In genomic region chr3:197541756-197542539, GRCh38 we compare ENCODE assay signal across 9 cellular contexts. TPM values are rescaled to one million over a fixed set of nuclear protein-coding genes. Genes with fewer than 3 reads are reported as not detected.
DNase-seq lines count a peak whose midpoint lies in the region; TF ChIP-seq lines count a peak whose summit lies in the region.
"Had no signal": no experiment of that assay in that cellular context is flagged by ENCODE, and none has a peak within 500 bp of the region (broad histone marks: within the 10 kb centered on the region; RNA-seq: fewer than 3 reads in every experiment).

No MANE protein-coding gene starts in this region.

- H3K4me1 ChIP-seq in SJSA1 (replicated peaks) (no peaks in the 10 kb centered on the region), ovary (ENCODE audit: insufficient read depth) (no peaks in the 10 kb centered on the region), HAP-1 (no peaks in the 10 kb centered on the region), Caco-2 (peaks cover 17% of the 10 kb centered on the region)

- BruUV-seq in Caco-2 (replicated peaks; lab: Mats Ljungman, UMichigan), result no TSS peak

- H3K9me3 Mint-ChIP-seq in Caco-2 (ENCODE audit: unreplicated experiment), result no peaks in the 10 kb centered on the region
- H3K9me3 Mint-ChIP-seq: activated CD4-positive, alpha-beta memory T cell treated with anti-CD3 and anti-CD28 coated beads for 36 hours had no signal

- H3K4me3 Mint-ChIP-seq in Caco-2 (ENCODE audit: unreplicated experiment), result no peak overlapping the region
- H3K4me3 Mint-ChIP-seq: activated CD4-positive, alpha-beta memory T cell treated with anti-CD3 and anti-CD28 coated beads for 36 hours had no signal

- no peak for TF ChIP-seq EP300 in ovary (IDR thresholded peaks at IDR 0.05)

- H3K27ac Mint-ChIP-seq in Caco-2 (ENCODE audit: unreplicated experiment), result no peak overlapping the region
- H3K27ac Mint-ChIP-seq: activated CD4-positive, alpha-beta memory T cell treated with anti-CD3 and anti-CD28 coated beads for 36 hours had no signal

- intact Hi-C loops in ovary (cut with DNase I), result loop anchor here in 1 of 4 donors (5.0 kb wide), 1 partner anchor 1970 kb away; no protein-coding TSS in a partner anchor
- intact Hi-C loops in Caco-2 (cut with micrococcal nuclease; ENCODE audit: unreplicated experiment), result no loop called here

- TF ChIP-seq CTCF in ovary (IDR thresholded peaks at IDR 0.05), result no peak
- no peak for TF ChIP-seq CTCF in Caco-2 (IDR thresholded peaks at IDR 0.05; ENCODE audit: insufficient read depth in 1 of 2, low read depth in 1 of 2, low read length in 1 of 2, severe bottlenecking in 1 of 2, unreplicated experiment in 1 of 2)

- H3K4me3 ChIP-seq in SJSA1 (no peak overlapping the region), ovary (no peak overlapping the region), HAP-1 (no peak overlapping the region), Caco-2 (ENCODE audit: low read depth, low read length) (no peak overlapping the region)

- no peaks in the 10 kb centered on the region for H3K9me3 ChIP-seq in SJSA1 (replicated peaks)
- no peaks in the 10 kb centered on the region for H3K9me3 ChIP-seq in ovary
- no peaks in the 10 kb centered on the region for H3K9me3 ChIP-seq in HAP-1
- H3K9me3 ChIP-seq in Caco-2, result no peaks in the 10 kb centered on the region

- in situ Hi-C loops in G401 (cut with HindIII; ENCODE audit: low sequenced_read_pairs) (no loop called here), HAP-1 (cut with MboI; ENCODE audit: low sequenced_read_pairs) (no loop called here)

- H3K27ac ChIP-seq in SJSA1, result no peak overlapping the region
- H3K27ac ChIP-seq in ovary, result no peak overlapping the region

- DNase-seq in G401 (ENCODE audit: low spot score) (peak; percentile 78), SJSA1 (ENCODE audit: low read depth in 1 of 2, low spot score in 2 of 2) (peak; percentile 22 to 59), globus pallidus (ENCODE audit: low spot score) (peak; percentile 52), ovary (peak in 4 of 5 donors; percentile 46 to 72 (median 51)), NCI-H146 treated with DMSO at 0.1 percent for 48 hours (lab: John Stamatoyannopoulos, UW; ENCODE audit: unreplicated experiment) (no peak), HAP-1 (ENCODE audit: low spot score in 2 of 2) (no peak), Caco-2 (no peak), NCI-H774 (lab: John Stamatoyannopoulos, UW) (no peak)
- DNase-seq: activated CD4-positive, alpha-beta memory T cell treated with anti-CD3 and anti-CD28 coated beads for 36 hours had no signal

- H3K36me3 Mint-ChIP-seq in Caco-2 (ENCODE audit: insufficient read depth, unreplicated experiment), result peaks cover 13% of the 10 kb centered on the region

- CTCF ChIA-PET in Caco-2 (lab: Charles Lee), result interaction anchor here (0.5 kb wide), 1 partner anchor 62 kb away, joined by 3 read pairs; no protein-coding TSS in a partner anchor

- POLR2A ChIA-PET in Caco-2 (lab: Charles Lee), result no interaction called here

- TF ChIP-seq POLR2A in ovary (IDR thresholded peaks at IDR 0.05), result no peak

- H3K36me3 ChIP-seq in SJSA1, result no peaks in the 10 kb centered on the region; the same call in 1 of the 2 replicates
- no peaks in the 10 kb centered on the region for H3K36me3 ChIP-seq in ovary
- H3K36me3 ChIP-seq in HAP-1 (replicated peaks), result no peaks in the 10 kb centered on the region
- H3K36me3 ChIP-seq in Caco-2 (ENCODE audit: control insufficient read depth, insufficient read depth, low read length), result peaks cover 3% of the 10 kb centered on the region

- WGBS in ovary, 3 donors, result 41 to 46% (median 45%) methylated on average over 13 of the region's 13 CpGs

- no peaks in the 10 kb centered on the region for H3K27me3 Mint-ChIP-seq in Caco-2 (ENCODE audit: insufficient read depth, unreplicated experiment)
- H3K27me3 Mint-ChIP-seq: activated CD4-positive, alpha-beta memory T cell treated with anti-CD3 and anti-CD28 coated beads for 36 hours had no signal

- peaks cover 24% of the 10 kb centered on the region for H3K4me1 Mint-ChIP-seq in Caco-2 (ENCODE audit: low read depth, unreplicated experiment)

- H3K27me3 ChIP-seq in SJSA1 (replicated peaks) (no peaks in the 10 kb centered on the region), ovary (no peaks in the 10 kb centered on the region), HAP-1 (ENCODE audit: low read depth) (no peaks in the 10 kb centered on the region), Caco-2 (replicated peaks; ENCODE audit: control insufficient read depth, insufficient read depth, low read length) (no peaks in the 10 kb centered on the region)

RNA-seq across cellular contexts. Expression of gene BDH1, which starts 13.8 kb away (rescaled TPM):
- total RNA-seq in G401 (2014; rRNA removed; shearing (Covaris generic)), result 0.31 TPM in 1 of 2 replicates, not detected in the other
- 7.9 and 20.0 TPM in 2 replicates for total RNA-seq in SJSA1 (2014; rRNA removed; shearing (Covaris generic))
- total RNA-seq in ovary, result 10 to 100 TPM in 3 of 7 donors, 1 to 10 TPM in 4; 3.3 to 15.4 (median 9.9) TPM
- 10 to 100 TPM; 11.7 to 14.4 TPM for polyA plus RNA-seq in ovary
- total RNA-seq in Caco-2 (2022), result 41.8 and 43.8 TPM in 2 replicates

Comparison
In these comparisons a context has a peak if more than half of its experiments do, and no peak if none do; other contexts are left out.
1. DNase-seq: peak in G401 (single experiment), SJSA1 (2 of 2), globus pallidus (single experiment) and ovary (4 of 5); none in NCI-H146 treated with DMSO at 0.1 percent for 48 hours (single experiment), HAP-1 (0 of 2), Caco-2 (0 of 2) and NCI-H774 (single experiment).